Comparison of ENCODE assay signal across 8 cellular contexts in the genomic region with DNA sequence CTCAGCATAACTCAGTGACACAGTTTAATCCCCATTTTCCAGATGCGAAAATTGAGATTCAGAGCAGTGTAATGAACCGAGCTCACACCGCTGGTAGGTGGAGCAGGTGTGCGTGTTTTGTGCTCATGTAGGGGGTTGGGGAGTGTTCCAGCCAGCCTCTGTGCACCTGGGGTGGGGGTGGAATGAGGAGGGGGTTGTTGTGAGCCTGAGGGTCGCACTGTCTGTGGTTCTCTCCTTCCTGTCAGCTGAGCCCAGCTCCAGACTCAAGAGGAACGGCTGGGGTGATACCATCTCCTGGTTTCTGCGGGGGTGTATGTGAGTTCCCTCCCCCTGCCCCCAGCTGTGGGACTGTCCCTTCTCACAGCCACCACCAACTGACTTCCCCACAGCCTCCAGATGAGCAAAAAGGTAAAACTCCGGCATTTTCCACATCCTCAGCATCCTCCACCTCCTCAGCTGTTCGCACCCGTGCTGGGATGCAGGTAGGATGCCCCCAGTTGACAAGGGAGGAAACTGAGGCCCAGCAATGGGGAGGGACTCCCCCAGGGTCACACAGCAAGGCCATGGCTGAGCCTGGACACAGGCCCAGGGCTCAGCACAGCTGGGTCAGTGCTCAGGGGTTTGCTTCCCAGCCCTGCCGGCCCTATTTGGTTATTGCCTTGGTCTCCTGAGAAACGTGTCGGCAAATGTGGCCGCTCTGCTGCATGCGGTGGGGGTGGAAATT. TPM values are rescaled to one million over a fixed set of nuclear protein-coding genes. Genes with fewer than 3 reads are reported as not detected.
A peak's percentile ranks its signal among the peaks of the same experiment; 100 is the strongest.
DNase-seq lines count a peak whose midpoint lies in the region; ATAC-seq and TF ChIP-seq lines count a peak whose summit lies in the region.

No MANE protein-coding gene starts in this region.

- TF ChIP-seq POLR2A in testis (IDR thresholded peaks at IDR 0.05) = no peak

- no peak overlapping the region for H3K27ac Mint-ChIP-seq in chondrocyte (ENCODE audit: unreplicated experiment)

- peak overlapping the region; percentile 72 for H3K4me3 ChIP-seq in GM12864 (ENCODE audit: low read depth, low read length)
- H3K4me3 ChIP-seq in KMS-11 (IDR thresholded peaks at IDR 0.05; ENCODE audit: insufficient read depth, low read depth, low read length) = no peak overlapping the region
- H3K4me3 ChIP-seq in right cardiac atrium (ENCODE audit: low read length) = no peak overlapping the region
- H3K4me3 ChIP-seq in testis = no peak overlapping the region

- H3K4me1 ChIP-seq in KMS-11 (ENCODE audit: low read depth, poor library complexity, severe bottlenecking) (peaks cover 83% of the 10 kb centered on the region), right cardiac atrium (ENCODE audit: control insufficient read depth, insufficient read depth, low read length) (no peaks in the 10 kb centered on the region), testis (peaks cover 4% of the 10 kb centered on the region)

- WGBS in right cardiac atrium = 69% methylated on average over 15 of the region's 15 CpGs
- WGBS in testis, 2 donors = 66 to 78% methylated on average over 14 to 15 of the region's 15 CpGs

- H3K27ac ChIP-seq in KMS-11 (peak overlapping the region; percentile 98), right cardiac atrium (ENCODE audit: low read length) (no peak overlapping the region), testis (no peak overlapping the region)

- DNase-seq in GM12864 (ENCODE audit: low read depth) = peak; percentile 78
- DNase-seq in activated CD4-positive, alpha-beta T cell treated with anti-CD3 and anti-CD28 coated beads, Interleukin-2, amount 50 U/mL, for 48 hours = peak; percentile 77 to 82
- peak in 2 of 3 donors; percentile 61 to 70 for DNase-seq in right cardiac atrium
- DNase-seq in stimulated activated CD8-positive, alpha-beta memory T cell treated with anti-CD3 and anti-CD28 coated beads, Interleukin-2, amount 100 ng/mL, for 48 hours (ENCODE audit: low read depth in 2 of 2) = peak; percentile 57 to 62
- DNase-seq in chondrocyte (ENCODE audit: low spot score) = no peak
- DNase-seq in NCI-H226 = no peak
- no peak for DNase-seq in testis

- peaks cover 12% of the 10 kb centered on the region for H3K4me1 Mint-ChIP-seq in chondrocyte (ENCODE audit: low read depth)

- H3K79me2 ChIP-seq in KMS-11 (ENCODE audit: insufficient read depth, low read depth) = peaks cover 31% of the 10 kb centered on the region

- peak overlapping the region; percentile 98 for H3K4me2 ChIP-seq in KMS-11

- H2AFZ ChIP-seq in KMS-11 (ENCODE audit: low read depth) = peak overlapping the region; percentile 46; the same call in 1 of the 2 replicates

- no peak overlapping the region for H3K4me3 Mint-ChIP-seq in chondrocyte (ENCODE audit: unreplicated experiment)

- H3K9me3 ChIP-seq in right cardiac atrium (ENCODE audit: control insufficient read depth, low read length) (no peaks in the 10 kb centered on the region), testis (no peaks in the 10 kb centered on the region)

- no peaks in the 10 kb centered on the region for H3K27me3 ChIP-seq in KMS-11 (ENCODE audit: insufficient read depth, low read depth)
- H3K27me3 ChIP-seq in right cardiac atrium (ENCODE audit: control insufficient read depth, insufficient read depth) = no peaks in the 10 kb centered on the region
- H3K27me3 ChIP-seq in testis = no peaks in the 10 kb centered on the region

- H3K36me3 Mint-ChIP-seq in chondrocyte (ENCODE audit: low read depth) = no peaks in the 10 kb centered on the region

- H3K36me3 ChIP-seq in KMS-11 (ENCODE audit: insufficient read depth) (no peaks in the 10 kb centered on the region), testis (ENCODE audit: low read depth, missing control alignments) (no peaks in the 10 kb centered on the region)

- peak overlapping the region; percentile 85 for H3K9ac ChIP-seq in KMS-11

- no peaks in the 10 kb centered on the region for H3K27me3 Mint-ChIP-seq in chondrocyte (ENCODE audit: low read depth)

- H3K9me3 Mint-ChIP-seq in chondrocyte (ENCODE audit: low read depth) = no peaks in the 10 kb centered on the region

- intact Hi-C loops in right cardiac atrium (cut with DNase I) = loop anchor here in 1 of 4 donors (5.0 kb wide), 1 partner anchor 39 kb away; a partner anchor contains a TSS
- intact Hi-C loops in testis (cut with DNase I; ENCODE audit: low total_unique reads) = no loop called here

- ATAC-seq in right cardiac atrium = no peak

- no peaks in the 10 kb centered on the region for H4K20me1 ChIP-seq in KMS-11 (ENCODE audit: insufficient read depth)

- TF ChIP-seq CTCF in GM12864 (IDR thresholded peaks at IDR 0.05; ENCODE audit: low read depth, low read length, missing control alignments) = no peak
- no peak for TF ChIP-seq CTCF in KMS-11 (conservative IDR thresholded peaks at IDR 0.05; ENCODE audit: low read depth, low read length)
- TF ChIP-seq CTCF in chondrocyte (IDR thresholded peaks at IDR 0.05) = no peak
- TF ChIP-seq CTCF in testis (IDR thresholded peaks at IDR 0.05) = no peak

RNA-seq across cellular contexts. Expression of a gene that starts 2.1 kb away (rescaled TPM):
- total RNA-seq in right cardiac atrium = 10 to 100 TPM in 3 of 4 donors, 1 to 10 TPM in 1; 9.4 to 15.5 (median 12.7) TPM
- 17.4 TPM for polyA plus RNA-seq in right cardiac atrium
- 2.5 to 9.9 TPM (median 9.4 TPM) in 3 replicates for total RNA-seq in chondrocyte
- 1 to 10 TPM; 6.6 to 9.6 TPM for total RNA-seq in testis
- polyA plus RNA-seq in testis (ENCODE audit: insufficient read depth, low read depth, low replicate concordance) = 8.8 TPM

RNA-seq across cellular contexts. Expression of a gene that starts 9.5 kb away (rescaled TPM):
- total RNA-seq in right cardiac atrium (10 to 100 TPM; 49.0 to 62.5 (median 58.6) TPM), chondrocyte (54.9 to 67.6 TPM (median 60.3 TPM) in 3 replicates), testis (100 to 1,000 TPM; 136 to 163 TPM)
- polyA plus RNA-seq in right cardiac atrium (37.3 TPM), testis (ENCODE audit: insufficient read depth, low read depth, low replicate concordance) (77.1 TPM)

RNA-seq across cellular contexts. Expression of a gene that starts 26.3 kb away (rescaled TPM):
- total RNA-seq in right cardiac atrium (10 to 100 TPM; 34.1 to 53.1 (median 45.6) TPM), chondrocyte (50.8 to 52.8 TPM (median 50.8 TPM) in 3 replicates), testis (100 to 1,000 TPM in 1 of 2 donors, 10 to 100 TPM in 1; 99.3 to 105 TPM)
- polyA plus RNA-seq in right cardiac atrium (30.1 TPM), testis (ENCODE audit: insufficient read depth, low read depth, low replicate concordance) (37.9 TPM)

RNA-seq across cellular contexts. Expression of a gene that starts 41.3 kb away (rescaled TPM):
- 1 to 10 TPM; 3.1 to 3.9 (median 3.5) TPM for total RNA-seq in right cardiac atrium
- 3.7 TPM for polyA plus RNA-seq in right cardiac atrium
- total RNA-seq in chondrocyte = 6.1 to 8.1 TPM (median 6.4 TPM) in 3 replicates
- 10 to 100 TPM; 28.7 to 32.0 TPM for total RNA-seq in testis
- 30.4 TPM for polyA plus RNA-seq in testis (ENCODE audit: insufficient read depth, low read depth, low replicate concordance)

Comparison
In these comparisons a context has a peak if more than half of its experiments do, and no peak if none do; other contexts are left out.
1. DNase-seq: peak in GM12864 (single experiment), activated CD4-positive, alpha-beta T cell treated with anti-CD3 and anti-CD28 coated beads, Interleukin-2, amount 50 U/mL, for 48 hours (2 of 2), right cardiac atrium (2 of 3) and stimulated activated CD8-positive, alpha-beta memory T cell treated with anti-CD3 and anti-CD28 coated beads, Interleukin-2, amount 100 ng/mL, for 48 hours (2 of 2); none in chondrocyte (single experiment), NCI-H226 (single experiment) and testis (single experiment).